In the genomic region with DNA sequence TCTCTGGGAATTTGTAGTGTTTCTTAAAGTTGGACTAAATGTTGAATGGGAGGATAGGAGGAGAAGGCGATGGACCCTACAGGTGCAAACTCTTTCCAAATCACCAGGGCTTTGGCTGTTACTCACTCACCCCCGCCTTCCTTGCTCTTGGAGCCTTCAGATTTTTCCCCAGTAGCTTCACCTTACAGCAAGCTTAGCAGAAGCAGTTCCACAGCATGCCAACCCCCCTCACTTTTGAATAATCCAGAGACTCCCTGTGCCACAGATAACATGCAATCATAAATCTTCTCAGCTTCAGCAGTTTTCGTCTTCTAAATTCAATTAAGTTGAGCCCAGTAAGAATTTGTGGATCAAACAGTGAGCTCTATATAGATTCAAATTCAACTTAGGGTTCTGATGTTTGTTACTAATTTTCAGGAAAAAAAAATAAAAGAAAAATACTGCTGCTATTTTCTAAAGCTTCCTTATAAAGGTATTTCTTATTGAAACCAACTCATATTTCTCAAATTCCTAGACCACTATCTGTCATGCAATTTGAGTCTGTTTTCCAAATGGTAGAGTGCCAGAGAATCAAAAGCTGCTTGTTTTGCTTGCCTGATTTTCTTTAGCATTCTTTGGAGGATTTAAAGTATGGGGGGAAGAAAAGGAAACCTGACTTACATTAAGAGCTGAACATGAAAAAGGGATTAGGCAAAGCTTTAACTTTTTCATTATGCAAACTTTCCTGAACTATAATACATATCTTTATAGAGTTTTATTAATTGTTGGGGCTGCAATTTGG, we compare ENCODE assay signal across 21 cellular contexts.
"Had no signal": no experiment of that assay in that cellular context is flagged by ENCODE, and none has a peak within 500 bp of the region (broad histone marks: within the 10 kb centered on the region; RNA-seq: fewer than 3 reads in every experiment).

No MANE protein-coding gene starts in this region.

- H3K36me3 Mint-ChIP-seq: T-cell, type B pancreatic cell had no signal

- ATAC-seq: activated CD8-positive, alpha-beta T cell treated with anti-CD3 and anti-CD28 coated beads for 36 hours; left lobe of liver; sciatic nerve; stimulated activated naive CD8-positive, alpha-beta T cell treated with anti-CD3 and anti-CD28 coated beads, Interleukin-15, amount 100 ng/mL, for 72 hours; T-cell had no signal

- H3K4me1 ChIP-seq: breast epithelium, esophagus squamous epithelium had no signal

- H3K36me3 ChIP-seq: breast epithelium, esophagus squamous epithelium had no signal

- H3K27ac ChIP-seq: breast epithelium, esophagus squamous epithelium had no signal

- H3K27me3 ChIP-seq: breast epithelium, esophagus squamous epithelium had no signal

- H3K4me1 Mint-ChIP-seq: activated B cell treated with CpG ODN at 0.5 μM for 24 hours; stimulated activated naive CD8-positive, alpha-beta T cell treated with anti-CD3 and anti-CD28 coated beads, Interleukin-15, amount 100 ng/mL, for 72 hours; T-cell had no signal

- H3K9me3 ChIP-seq: breast epithelium, esophagus squamous epithelium had no signal

- H3K4me3 Mint-ChIP-seq: activated B cell treated with CpG ODN at 0.5 μM for 24 hours; activated CD8-positive, alpha-beta T cell treated with anti-CD3 and anti-CD28 coated beads for 36 hours; activated T-cell treated with anti-CD3 and anti-CD28 coated beads, Interleukin-2, amount 50 U/mL, for 24 hours; dendritic cell treated with granulocyte-macrophage colony-stimulating factor and Interleukin-4, amounts not matched to agents 40 ng/mL and 50 ng/mL, for 4 days; stimulated activated naive CD8-positive, alpha-beta T cell treated with anti-CD3 and anti-CD28 coated beads, Interleukin-15, amount 100 ng/mL, for 72 hours; T-cell; type B pancreatic cell had no signal

- H3K27ac Mint-ChIP-seq: activated B cell treated with CpG ODN at 0.5 μM for 24 hours; activated CD8-positive, alpha-beta T cell treated with anti-CD3 and anti-CD28 coated beads for 36 hours; activated T-cell treated with anti-CD3 and anti-CD28 coated beads, Interleukin-2, amount 50 U/mL, for 24 hours; activated T-helper 2 cell treated with anti-CD3 and anti-CD28 coated beads, Interferon-gamma antibody, Interleukin-2, Interleukin-4, amounts not matched to agents 10 μg/mL and 5 μg/mL and 100 μg/mL, durations not matched to agents 14 hours and 24 hours and 36 hours; dendritic cell treated with granulocyte-macrophage colony-stimulating factor and Interleukin-4, amounts not matched to agents 40 ng/mL and 50 ng/mL, for 4 days; stimulated activated naive CD8-positive, alpha-beta T cell treated with anti-CD3 and anti-CD28 coated beads, Interleukin-15, amount 100 ng/mL, for 72 hours; T-cell; type B pancreatic cell had no signal

- H3K9me3 Mint-ChIP-seq: activated B cell treated with CpG ODN at 0.5 μM for 24 hours; activated CD8-positive, alpha-beta T cell treated with anti-CD3 and anti-CD28 coated beads for 36 hours; activated T-cell treated with anti-CD3 and anti-CD28 coated beads, Interleukin-2, amount 50 U/mL, for 24 hours; activated T-helper 2 cell treated with anti-CD3 and anti-CD28 coated beads, Interferon-gamma antibody, Interleukin-2, Interleukin-4, amounts not matched to agents 10 μg/mL and 5 μg/mL and 100 μg/mL, durations not matched to agents 14 hours and 24 hours and 36 hours; dendritic cell treated with granulocyte-macrophage colony-stimulating factor and Interleukin-4, amounts not matched to agents 40 ng/mL and 50 ng/mL, for 4 days; stimulated activated naive CD8-positive, alpha-beta T cell treated with anti-CD3 and anti-CD28 coated beads, Interleukin-15, amount 100 ng/mL, for 72 hours; T-cell; type B pancreatic cell had no signal

- DNase-seq: activated B cell treated with CpG ODN at 0.5 μM for 24 hours; activated CD4-positive, alpha-beta T cell treated with anti-CD3 and anti-CD28 coated beads for 4 hours; activated CD8-positive, alpha-beta T cell treated with anti-CD3 and anti-CD28 coated beads for 36 hours; activated naive CD4-positive, alpha-beta T cell treated with Interleukin-2 at 50 U/mL for 16 hours; activated T-cell treated with anti-CD3 and anti-CD28 coated beads, Interleukin-2, amount 50 U/mL, for 24 hours; aorta; effector memory CD4-positive, alpha-beta T cell; esophagus squamous epithelium; islet precursor cell; midbrain; stimulated activated CD4-positive, alpha-beta T cell treated with anti-CD3 and anti-CD28 coated beads, Interleukin-4, amount 100 ng/mL, for 1 hour; stimulated activated naive CD8-positive, alpha-beta T cell treated with anti-CD3 and anti-CD28 coated beads, Interleukin-15, amount 100 ng/mL, for 72 hours; T-cell had no signal

- H3K4me3 ChIP-seq: breast epithelium, esophagus squamous epithelium, lung, smooth muscle cell had no signal

- H3K27me3 Mint-ChIP-seq: activated B cell treated with CpG ODN at 0.5 μM for 24 hours; activated CD8-positive, alpha-beta T cell treated with anti-CD3 and anti-CD28 coated beads for 36 hours; activated T-cell treated with anti-CD3 and anti-CD28 coated beads, Interleukin-2, amount 50 U/mL, for 24 hours; dendritic cell treated with granulocyte-macrophage colony-stimulating factor and Interleukin-4, amounts not matched to agents 40 ng/mL and 50 ng/mL, for 4 days; stimulated activated naive CD8-positive, alpha-beta T cell treated with anti-CD3 and anti-CD28 coated beads, Interleukin-15, amount 100 ng/mL, for 72 hours; T-cell; type B pancreatic cell had no signal
